In the genomic region with DNA sequence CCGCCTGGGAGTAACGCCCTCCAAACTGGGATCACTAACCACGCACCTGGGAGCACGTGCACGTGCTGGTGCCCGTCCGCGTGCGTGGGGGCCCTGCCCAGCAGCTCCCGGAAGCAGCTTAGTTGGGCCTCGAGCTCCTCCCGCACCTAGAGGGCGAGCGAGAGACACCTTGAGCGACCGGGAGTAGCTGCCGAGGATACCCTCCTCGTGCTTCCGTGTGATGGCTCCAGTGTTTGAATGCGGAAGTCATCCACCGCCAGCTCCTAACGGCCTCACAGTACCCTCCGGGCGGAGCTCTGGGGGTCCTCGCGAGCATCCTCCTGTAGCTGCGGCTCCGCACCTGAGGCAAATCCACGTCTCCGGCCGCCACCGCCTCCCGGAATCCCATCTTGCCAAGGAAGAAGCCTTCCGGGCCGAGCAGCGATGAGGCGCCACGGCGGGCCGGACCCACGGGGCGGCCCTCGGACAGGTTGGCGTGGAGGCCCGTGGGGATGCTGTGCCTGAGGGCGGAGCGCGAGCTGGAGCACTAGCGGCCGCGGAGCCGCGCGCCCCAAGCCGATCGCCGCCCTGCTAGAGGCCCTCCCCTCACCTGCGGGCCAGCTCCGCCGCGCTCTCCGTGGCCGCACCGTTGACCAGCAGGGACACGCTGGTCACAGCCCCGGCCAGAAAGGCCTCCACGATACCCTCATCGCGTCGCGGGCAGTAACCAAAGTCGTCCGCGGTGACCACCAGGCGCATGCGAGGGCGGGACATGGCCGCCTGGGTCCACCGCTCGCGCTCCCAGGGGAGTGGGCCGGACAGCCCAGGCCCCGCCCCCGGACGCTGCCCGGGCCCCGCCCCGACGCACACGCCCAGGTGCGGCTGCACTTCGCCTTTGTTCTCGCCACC, we compare ENCODE assay signal across 1 cellular context.
TF ChIP-seq lines count a peak whose summit lies in the region.

A gene with protein sequence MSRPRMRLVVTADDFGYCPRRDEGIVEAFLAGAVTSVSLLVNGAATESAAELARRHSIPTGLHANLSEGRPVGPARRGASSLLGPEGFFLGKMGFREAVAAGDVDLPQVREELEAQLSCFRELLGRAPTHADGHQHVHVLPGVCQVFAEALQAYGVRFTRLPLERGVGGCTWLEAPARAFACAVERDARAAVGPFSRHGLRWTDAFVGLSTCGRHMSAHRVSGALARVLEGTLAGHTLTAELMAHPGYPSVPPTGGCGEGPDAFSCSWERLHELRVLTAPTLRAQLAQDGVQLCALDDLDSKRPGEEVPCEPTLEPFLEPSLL (minus strand): TSS at position 761 of the 888 bp plus-strand sequence. CDS start 8 bp downstream, at position 753.

TF ChIP-seq in HepG2, 621 proteins besides CTCF, POLR2A, EP300 and RAD21 (continued from another document and continues in another):
- TF ChIP-seq THAP9 (CRISPR knock-in tag; IDR thresholded peaks at IDR 0.05; ENCODE audit: borderline replicate concordance), result no peak; the same call in 1 of the 2 replicates
- TF ChIP-seq SAFB2 (CRISPR knock-in tag; IDR thresholded peaks at IDR 0.05; ENCODE audit: borderline replicate concordance, low read depth), result no peak
- TF ChIP-seq ZNF790 (CRISPR knock-in tag; IDR thresholded peaks at IDR 0.05; ENCODE audit: borderline replicate concordance), result peak; percentile 47; the same call in 1 of the 2 replicates
- no peak for TF ChIP-seq HDAC6 (IDR thresholded peaks at IDR 0.05; ENCODE audit: low read depth, low read length)
- peak; percentile 31; the same call in 1 of the 2 replicates for TF ChIP-seq ZNF251 (CRISPR knock-in tag; IDR thresholded peaks at IDR 0.05)
- TF ChIP-seq HMGXB3 (CRISPR knock-in tag; IDR thresholded peaks at IDR 0.05; ENCODE audit: borderline replicate concordance), result 0 out of 2 replicates have a peak, but pooled peaks have one; percentile 23
- peak; percentile 71 for TF ChIP-seq BCL6 (CRISPR knock-in tag; IDR thresholded peaks at IDR 0.05)
- TF ChIP-seq MED8 (CRISPR knock-in tag; IDR thresholded peaks at IDR 0.05; ENCODE audit: insufficient replicate concordance), result peak; percentile 62
- peak; percentile 97 for TF ChIP-seq IKZF4 (CRISPR knock-in tag; IDR thresholded peaks at IDR 0.05; ENCODE audit: borderline replicate concordance, low read depth, not compliant biosample characterization)
- peak; percentile 47; the same call in 1 of the 2 replicates for TF ChIP-seq ATF6 (CRISPR knock-in tag; conservative IDR thresholded peaks at IDR 0.05)
- no peak for TF ChIP-seq ZNF24 (IDR thresholded peaks at IDR 0.05)
- no peak for TF ChIP-seq ZNF878 (CRISPR knock-in tag; IDR thresholded peaks at IDR 0.05)
- no peak for TF ChIP-seq NONO (IDR thresholded peaks at IDR 0.05)
- peak; percentile 17 for TF ChIP-seq NONO (CRISPR knock-in tag; conservative IDR thresholded peaks at IDR 0.05)
- TF ChIP-seq CSRNP1 (CRISPR knock-in tag; IDR thresholded peaks at IDR 0.05), result 0 out of 2 replicates have a peak, but pooled peaks have one; percentile 59
- peak; percentile 97 for TF ChIP-seq ZNF230 (CRISPR knock-in tag; IDR thresholded peaks at IDR 0.05)
- no peak for TF ChIP-seq SMARCE1 (IDR thresholded peaks at IDR 0.05; ENCODE audit: borderline replicate concordance)
- no peak for TF ChIP-seq RARG (CRISPR knock-in tag; IDR thresholded peaks at IDR 0.05; ENCODE audit: low read depth)
- TF ChIP-seq PAWR (CRISPR knock-in tag; IDR thresholded peaks at IDR 0.05; ENCODE audit: borderline replicate concordance), result no peak
- no peak for TF ChIP-seq ZNF710 (CRISPR knock-in tag; IDR thresholded peaks at IDR 0.05; ENCODE audit: borderline replicate concordance)
- TF ChIP-seq YEATS4 (CRISPR knock-in tag; IDR thresholded peaks at IDR 0.05; ENCODE audit: borderline replicate concordance), result peak; percentile 96
- TF ChIP-seq, protein P1, sequence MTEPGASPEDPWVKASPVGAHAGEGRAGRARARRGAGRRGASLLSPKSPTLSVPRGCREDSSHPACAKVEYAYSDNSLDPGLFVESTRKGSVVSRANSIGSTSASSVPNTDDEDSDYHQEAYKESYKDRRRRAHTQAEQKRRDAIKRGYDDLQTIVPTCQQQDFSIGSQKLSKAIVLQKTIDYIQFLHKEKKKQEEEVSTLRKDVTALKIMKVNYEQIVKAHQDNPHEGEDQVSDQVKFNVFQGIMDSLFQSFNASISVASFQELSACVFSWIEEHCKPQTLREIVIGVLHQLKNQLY (CRISPR knock-in tag; IDR thresholded peaks at IDR 0.05), result peak; percentile 79
- TF ChIP-seq HMGXB4 (CRISPR knock-in tag; IDR thresholded peaks at IDR 0.05; ENCODE audit: borderline replicate concordance in 1 of 2, low read depth in 1 of 2), result peak; percentile 87 to 90
- TF ChIP-seq MBD4 (IDR thresholded peaks at IDR 0.05; ENCODE audit: borderline replicate concordance, low read length), result no peak
- no peak for TF ChIP-seq DNMT1 (CRISPR knock-in tag; IDR thresholded peaks at IDR 0.05)
- peak; percentile 45; the same call in 1 of the 2 replicates for TF ChIP-seq ZNF451 (CRISPR knock-in tag; IDR thresholded peaks at IDR 0.05)
- TF ChIP-seq ELF1 (CRISPR knock-in tag; IDR thresholded peaks at IDR 0.05), result peak; percentile 99
- peak; percentile 90; the same call in 1 of the 2 replicates for TF ChIP-seq ARID2 (CRISPR knock-in tag; IDR thresholded peaks at IDR 0.05; ENCODE audit: borderline replicate concordance)
- TF ChIP-seq RELA (CRISPR knock-in tag; IDR thresholded peaks at IDR 0.05), result no peak
